In genomic region chr6:7313505-7314165, GRCh38 we compare ENCODE assay signal across 1 cellular context.
TF ChIP-seq lines count a peak whose summit lies in the region.

No MANE protein-coding gene starts in this region.

TF ChIP-seq in HepG2, 621 proteins besides CTCF, POLR2A, EP300 and RAD21 (continued from another document and continues in another):
- TF ChIP-seq PAXIP1 (CRISPR knock-in tag; conservative IDR thresholded peaks at IDR 0.05) = no peak
- no peak for TF ChIP-seq IKZF4 (CRISPR knock-in tag; IDR thresholded peaks at IDR 0.05; ENCODE audit: borderline replicate concordance, low read depth, not compliant biosample characterization)
- TF ChIP-seq ZBTB7B (CRISPR knock-in tag; IDR thresholded peaks at IDR 0.05) = no peak
- TF ChIP-seq HNRNPUL1 (IDR thresholded peaks at IDR 0.05; ENCODE audit: low read depth, low read length) = no peak
- TF ChIP-seq ZHX1 (CRISPR knock-in tag; IDR thresholded peaks at IDR 0.05; ENCODE audit: low read depth) = no peak
- TF ChIP-seq ZNF615 (CRISPR knock-in tag; IDR thresholded peaks at IDR 0.05; ENCODE audit: borderline replicate concordance) = no peak
- TF ChIP-seq KDM6A (CRISPR knock-in tag; IDR thresholded peaks at IDR 0.05; ENCODE audit: low read depth) = no peak
- TF ChIP-seq ZNF772 (CRISPR knock-in tag; IDR thresholded peaks at IDR 0.05) = no peak
- no peak for TF ChIP-seq ZMYM3 (CRISPR knock-in tag; IDR thresholded peaks at IDR 0.05)
- no peak for TF ChIP-seq TCF12 (IDR thresholded peaks at IDR 0.05)
- TF ChIP-seq TCF12 (CRISPR knock-in tag; IDR thresholded peaks at IDR 0.05) = no peak
- TF ChIP-seq ZNF260 (CRISPR knock-in tag; IDR thresholded peaks at IDR 0.05; ENCODE audit: borderline replicate concordance, low read depth) = no peak
- TF ChIP-seq ADNP (CRISPR knock-in tag; IDR thresholded peaks at IDR 0.05) = no peak
- peak; percentile 85; the same call in 1 of the 2 replicates for TF ChIP-seq THYN1 (CRISPR knock-in tag; IDR thresholded peaks at IDR 0.05; ENCODE audit: borderline replicate concordance, low read depth)
- TF ChIP-seq FOXP1 (IDR thresholded peaks at IDR 0.05) = no peak
- no peak for TF ChIP-seq FOXP1 (CRISPR knock-in tag; IDR thresholded peaks at IDR 0.05)
- TF ChIP-seq NFE2L2 (IDR thresholded peaks at IDR 0.05; ENCODE audit: low read length) = no peak
- no peak for TF ChIP-seq MTF2 (CRISPR knock-in tag; IDR thresholded peaks at IDR 0.05; ENCODE audit: borderline replicate concordance)
- no peak for TF ChIP-seq JUNB (CRISPR knock-in tag; IDR thresholded peaks at IDR 0.05; ENCODE audit: borderline replicate concordance)
- no peak for TF ChIP-seq SALL2 (CRISPR knock-in tag; IDR thresholded peaks at IDR 0.05)
- no peak for TF ChIP-seq ZNF329 (CRISPR knock-in tag; IDR thresholded peaks at IDR 0.05; ENCODE audit: low read depth)
- TF ChIP-seq JDP2 (CRISPR knock-in tag; IDR thresholded peaks at IDR 0.05; ENCODE audit: borderline replicate concordance) = no peak
- no peak for TF ChIP-seq MTA1 (CRISPR knock-in tag; IDR thresholded peaks at IDR 0.05; ENCODE audit: borderline replicate concordance)
- no peak for TF ChIP-seq ZNF484 (CRISPR knock-in tag; IDR thresholded peaks at IDR 0.05; ENCODE audit: borderline replicate concordance, low read depth)
- TF ChIP-seq SP4 (CRISPR knock-in tag; IDR thresholded peaks at IDR 0.05) = no peak
- TF ChIP-seq LBX2 (CRISPR knock-in tag; IDR thresholded peaks at IDR 0.05; ENCODE audit: borderline replicate concordance) = no peak
- TF ChIP-seq ZNF33A (CRISPR knock-in tag; IDR thresholded peaks at IDR 0.05; ENCODE audit: borderline replicate concordance) = peak; percentile 62; the same call in 1 of the 2 replicates
- 0 out of 2 replicates have a peak, but pooled peaks have one; percentile 8 for TF ChIP-seq DNMT3B (CRISPR knock-in tag; conservative IDR thresholded peaks at IDR 0.05)
- TF ChIP-seq MLXIP (CRISPR knock-in tag; IDR thresholded peaks at IDR 0.05; ENCODE audit: borderline replicate concordance) = no peak; the same call in 1 of the 2 replicates
- no peak for TF ChIP-seq ZHX2 (IDR thresholded peaks at IDR 0.05; ENCODE audit: low read depth)
- TF ChIP-seq ZHX2 (CRISPR knock-in tag; IDR thresholded peaks at IDR 0.05; ENCODE audit: borderline replicate concordance) = 0 out of 2 replicates have a peak, but pooled peaks have one; percentile 28
- peak; percentile 56; the same call in 1 of the 2 replicates for TF ChIP-seq ELK4 (CRISPR knock-in tag; IDR thresholded peaks at IDR 0.05; ENCODE audit: borderline replicate concordance)
- TF ChIP-seq ZNF224 (CRISPR knock-in tag; IDR thresholded peaks at IDR 0.05) = no peak
- TF ChIP-seq HOMEZ (CRISPR knock-in tag; IDR thresholded peaks at IDR 0.05; ENCODE audit: low read depth) = peak; percentile 6
- no peak for TF ChIP-seq RFXANK (CRISPR knock-in tag; IDR thresholded peaks at IDR 0.05)
- TF ChIP-seq ZNF670 (CRISPR knock-in tag; IDR thresholded peaks at IDR 0.05; ENCODE audit: borderline replicate concordance) = no peak
- no peak for TF ChIP-seq ELF3 (CRISPR knock-in tag; IDR thresholded peaks at IDR 0.05)
- no peak for TF ChIP-seq ZC3H13 (CRISPR knock-in tag; IDR thresholded peaks at IDR 0.05)
- no peak for TF ChIP-seq ZFY (CRISPR knock-in tag; IDR thresholded peaks at IDR 0.05)
- 0 out of 2 replicates have a peak, but pooled peaks have one; percentile 8 for TF ChIP-seq E2F2 (CRISPR knock-in tag; IDR thresholded peaks at IDR 0.05; ENCODE audit: borderline replicate concordance)
- no peak for TF ChIP-seq IKZF1 (IDR thresholded peaks at IDR 0.05)
- no peak for TF ChIP-seq ZNF747 (CRISPR knock-in tag; IDR thresholded peaks at IDR 0.05; ENCODE audit: borderline replicate concordance)
- TF ChIP-seq ELF1 (CRISPR knock-in tag; IDR thresholded peaks at IDR 0.05) = no peak
